ENCODE assay signal across 14 cellular contexts in the genomic region with DNA sequence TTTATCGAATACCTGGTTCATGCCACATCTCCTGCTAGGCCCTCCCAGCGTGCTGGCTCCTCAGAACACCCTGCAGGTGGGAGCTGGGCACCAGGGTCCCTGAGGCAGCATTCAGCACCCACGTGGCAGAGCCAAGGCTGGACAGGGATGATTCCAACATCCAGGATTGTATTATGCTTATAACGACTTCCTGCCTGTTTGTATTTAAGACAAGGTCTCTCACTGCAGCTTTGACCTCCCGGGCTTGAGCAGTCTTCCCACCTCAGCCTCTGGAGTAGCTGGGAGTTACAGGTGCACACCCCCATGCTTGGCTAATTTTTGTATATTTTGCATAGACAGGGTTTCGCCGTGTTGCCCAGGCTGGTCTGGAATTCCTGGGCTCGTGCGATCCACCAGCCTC.
DNase-seq lines count a peak whose midpoint lies in the region; ATAC-seq, FAIRE-seq and TF ChIP-seq lines count a peak whose summit lies in the region.
"Had no signal": no experiment of that assay in that cellular context is flagged by ENCODE, and none has a peak within 500 bp of the region (broad histone marks: within the 10 kb centered on the region; RNA-seq: fewer than 3 reads in every experiment).

No MANE protein-coding gene starts in this region.

- H3K36me3 ChIP-seq in RWPE2 (ENCODE audit: low read depth) = no peaks in the 10 kb centered on the region
- H3K36me3 ChIP-seq in kidney (ENCODE audit: control insufficient read depth in 1 of 2, insufficient read depth in 2 of 2, low read length in 2 of 2) = no peaks in the 10 kb centered on the region
- H3K36me3 ChIP-seq in subcutaneous abdominal adipose tissue (ENCODE audit: control insufficient read depth in 5 of 5, insufficient read depth in 5 of 5, low read length in 5 of 5) = no peaks in the 10 kb centered on the region

- TF ChIP-seq CTCF in RWPE2 (IDR thresholded peaks at IDR 0.05; ENCODE audit: poor library complexity, severe bottlenecking) (no peak), kidney (IDR thresholded peaks at IDR 0.05; ENCODE audit: borderline replicate concordance, extremely low read depth, insufficient read depth) (no peak)

- peak; percentile 15 for DNase-seq in activated CD4-positive, CD25-positive, alpha-beta regulatory T cell treated with anti-CD3 and anti-CD28 coated beads, Interleukin-2, amount 50 U/mL, for 72 hours
- DNase-seq in RWPE2 (ENCODE audit: low spot score) (peak; percentile 47), kidney (peak; percentile 44), NAMALWA (ENCODE audit: low spot score) (no peak)
- DNase-seq in stimulated activated naive CD8-positive, alpha-beta T cell treated with anti-CD3 and anti-CD28 coated beads, Interleukin-15, Interleukin-2, amounts not matched to agents 100 U/mL and 50 U/mL, for 24 hours = no peak
- no peak for DNase-seq in NK-92 treated with Interleukin-12 subunit alpha and Interleukin-12 subunit beta, amount 100 ng/mL, for 24 hours (lab: John Stamatoyannopoulos, UW)
- DNase-seq: activated T-cell treated with anti-CD3 and anti-CD28 coated beads, Interleukin-2, amount 50 U/mL, for 72 hours; DND-41; HFFc6; NCI-H2227 treated with DMSO at 0.1 percent for 48 hours; SIG-M5 had no signal

- H3K9me3 ChIP-seq in RWPE2 (ENCODE audit: severe bottlenecking) (no peaks in the 10 kb centered on the region), kidney (ENCODE audit: control insufficient read depth in 1 of 2, low read length in 2 of 2) (no peaks in the 10 kb centered on the region), subcutaneous abdominal adipose tissue (ENCODE audit: control insufficient read depth in 5 of 5, low read length in 5 of 5) (no peaks in the 10 kb centered on the region)

- no peak overlapping the region for H3K9ac ChIP-seq in kidney (ENCODE audit: low read length in 2 of 2)
- H3K9ac ChIP-seq in subcutaneous abdominal adipose tissue (ENCODE audit: low read length in 5 of 5) = peak overlapping the region in 2 of 5 donors; percentile 26 to 41

- H3K4me1 ChIP-seq in RWPE2 (ENCODE audit: insufficient read depth, poor library complexity, severe bottlenecking) = peaks cover 48% of the 10 kb centered on the region
- H3K4me1 ChIP-seq in kidney (ENCODE audit: control insufficient read depth in 1 of 2, insufficient read depth in 1 of 2, low read depth in 1 of 2, low read length in 2 of 2) = peaks cover 13 to 33% of the 10 kb centered on the region in 2 donors
- peaks cover 10 to 77% (median 56%) of the 10 kb centered on the region in 5 donors for H3K4me1 ChIP-seq in subcutaneous abdominal adipose tissue (ENCODE audit: control insufficient read depth in 5 of 5, insufficient read depth in 5 of 5, low read length in 5 of 5)

- intact Hi-C loops in kidney (cut with DNase I) = no loop called here

- FAIRE-seq in kidney (lab: Jason Lieb, UNC) = no peak
- FAIRE-seq: endometrium had no signal

- ATAC-seq in activated CD4-positive, CD25-positive, alpha-beta regulatory T cell treated with anti-CD3 and anti-CD28 coated beads, Interleukin-2, amount 50 U/mL, for 24 hours = no peak
- ATAC-seq in RWPE2 (ENCODE audit: low read depth) = no peak
- no peak for ATAC-seq in stimulated activated naive CD8-positive, alpha-beta T cell treated with anti-CD3 and anti-CD28 coated beads, Interleukin-15, Interleukin-2, amounts not matched to agents 100 U/mL and 50 U/mL, for 24 hours
- ATAC-seq: activated T-cell treated with anti-CD3 and anti-CD28 coated beads, Interleukin-2, amount 50 U/mL, for 72 hours had no signal

- no peaks in the 10 kb centered on the region for H3K27me3 ChIP-seq in RWPE2 (ENCODE audit: insufficient read depth, poor library complexity, severe bottlenecking)
- H3K27me3 ChIP-seq in subcutaneous abdominal adipose tissue (ENCODE audit: control insufficient read depth in 5 of 5, insufficient read depth in 4 of 5, low read length in 5 of 5) = no peaks in the 10 kb centered on the region

- H3K27ac ChIP-seq in RWPE2 (ENCODE audit: poor library complexity, severe bottlenecking) (peak overlapping the region; percentile 87), kidney (ENCODE audit: low read depth in 2 of 2, low read length in 2 of 2) (peak overlapping the region in 1 of 2 donors; percentile 11), subcutaneous abdominal adipose tissue (ENCODE audit: low read depth, low read length) (peak overlapping the region; percentile 54)

- H3K4me3 ChIP-seq in RWPE2 (ENCODE audit: severe bottlenecking) = no peak overlapping the region
- H3K4me3 ChIP-seq in kidney (ENCODE audit: low read length in 2 of 2) = no peak overlapping the region
- no peak overlapping the region for H3K4me3 ChIP-seq in subcutaneous abdominal adipose tissue (ENCODE audit: low read depth in 1 of 5, low read length in 5 of 5)

Comparison
In these comparisons a context has a peak if more than half of its experiments do, and no peak if none do; other contexts are left out.
1. DNase-seq: peak in activated CD4-positive, CD25-positive, alpha-beta regulatory T cell treated with anti-CD3 and anti-CD28 coated beads, Interleukin-2, amount 50 U/mL, for 72 hours (single experiment), RWPE2 (single experiment) and kidney (single experiment); none in NAMALWA (single experiment), stimulated activated naive CD8-positive, alpha-beta T cell treated with anti-CD3 and anti-CD28 coated beads, Interleukin-15, Interleukin-2, amounts not matched to agents 100 U/mL and 50 U/mL, for 24 hours (single experiment) and NK-92 treated with Interleukin-12 subunit alpha and Interleukin-12 subunit beta, amount 100 ng/mL, for 24 hours (single experiment).